In the genomic region with DNA sequence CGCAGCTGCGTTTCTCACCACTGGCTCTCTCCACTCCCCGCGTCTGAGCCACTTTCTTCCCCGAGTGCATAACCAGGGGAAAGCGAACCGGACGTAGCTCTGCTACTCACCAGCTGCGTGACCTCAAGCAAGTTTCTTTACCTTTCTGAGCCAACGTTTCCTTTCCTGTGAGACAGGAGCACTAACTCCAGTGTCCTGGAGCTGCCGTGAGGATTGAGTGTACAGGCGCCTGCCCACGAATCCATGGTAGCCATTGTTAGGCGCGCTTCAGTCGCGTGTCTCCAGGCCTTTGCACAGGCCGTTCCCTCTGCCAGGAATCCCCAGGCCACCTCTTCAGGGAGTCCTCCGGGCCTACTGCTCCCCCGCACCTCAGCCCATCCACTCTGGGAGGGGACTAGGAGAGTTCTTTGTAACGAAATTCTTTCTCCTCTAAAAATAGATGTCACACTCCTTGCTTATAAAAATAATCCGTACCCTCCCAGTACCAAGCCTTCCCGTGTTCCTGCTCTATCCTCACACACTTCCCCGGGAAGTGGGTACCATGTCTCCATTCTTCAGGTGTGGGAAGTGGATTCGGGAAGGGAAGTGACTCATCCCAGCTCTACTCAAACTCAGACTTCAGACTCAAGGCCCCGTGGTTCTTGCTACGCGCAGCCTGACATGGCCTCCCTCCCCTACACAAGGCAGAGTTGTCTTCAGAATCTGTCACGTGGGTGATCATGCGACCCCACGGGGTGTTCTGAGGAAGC, we compare ENCODE assay signal across 9 cellular contexts. TPM values are rescaled to one million over a fixed set of nuclear protein-coding genes. Genes with fewer than 3 reads are reported as not detected.
A peak's percentile ranks its signal among the peaks of the same experiment; 100 is the strongest.
DNase-seq lines count a peak whose midpoint lies in the region; ATAC-seq and TF ChIP-seq lines count a peak whose summit lies in the region.
"Had no signal": no experiment of that assay in that cellular context is flagged by ENCODE, and none has a peak within 500 bp of the region (broad histone marks: within the 10 kb centered on the region; RNA-seq: fewer than 3 reads in every experiment).

No MANE protein-coding gene starts in this region.

- peak overlapping the region; percentile 3 for H3K4me3 ChIP-seq in mononuclear cell (ENCODE audit: low read length)
- peak overlapping the region; percentile 26 for H3K4me3 ChIP-seq in testis

- peaks cover 71 to 92% (median 81%) of the 10 kb centered on the region in 3 donors for H3K4me1 Mint-ChIP-seq in IgD-negative memory B cell

- H3K36me3 ChIP-seq in testis (ENCODE audit: low read depth, missing control alignments), result no peaks in the 10 kb centered on the region

- no peaks in the 10 kb centered on the region for H3K36me3 Mint-ChIP-seq in IgD-negative memory B cell

- intact Hi-C loops in testis (cut with DNase I; ENCODE audit: low total_unique reads), result loop anchor here (10.0 kb wide), 1 partner anchor 255 kb away; no protein-coding TSS in a partner anchor

- H3K9me3 ChIP-seq in mononuclear cell (ENCODE audit: low read depth, low read length) (no peaks in the 10 kb centered on the region), testis (no peaks in the 10 kb centered on the region)

- H3K27ac ChIP-seq in testis, result no peak overlapping the region

- no peaks in the 10 kb centered on the region for H3K27me3 ChIP-seq in mononuclear cell (ENCODE audit: insufficient read depth, low read length)
- H3K27me3 ChIP-seq in testis, result no peaks in the 10 kb centered on the region

- DNase-seq in DMS53 treated with DMSO at 0.1 percent for 48 hours (lab: John Stamatoyannopoulos, UW; ENCODE audit: unreplicated experiment) (peak; percentile 43), testis (no peak), mucosa of gallbladder (ENCODE audit: low spot score) (no peak), cortex of kidney (lab: John Stamatoyannopoulos, UW) (no peak)
- DNase-seq in activated naive CD4-positive, alpha-beta T cell treated with Interleukin-2 at 50 U/mL for 16 hours, result peak; percentile 69

- H3K4me1 ChIP-seq in mononuclear cell (ENCODE audit: insufficient read depth, low read length) (peaks cover 77% of the 10 kb centered on the region), testis (peaks cover 10% of the 10 kb centered on the region)

- H3K27me3 Mint-ChIP-seq in IgD-negative memory B cell, result no peaks in the 10 kb centered on the region

- TF ChIP-seq POLR2A in testis (IDR thresholded peaks at IDR 0.05), result no peak

- H3K9me3 Mint-ChIP-seq in IgD-negative memory B cell, result no peaks in the 10 kb centered on the region

- H3K4me3 Mint-ChIP-seq in IgD-negative memory B cell, result peak overlapping the region; percentile 80 to 97 (median 93)

- 52 to 57% methylated on average over 28 to 31 of the region's 31 CpGs for WGBS in testis, 2 donors

- TF ChIP-seq CTCF in testis (IDR thresholded peaks at IDR 0.05), result no peak

- peak; percentile 50 for ATAC-seq in GM21515 (IDR thresholded peaks at IDR 0.05; ENCODE audit: unreplicated experiment)

- peak overlapping the region; percentile 96 to 100 (median 99) for H3K27ac Mint-ChIP-seq in IgD-negative memory B cell

RNA-seq across cellular contexts. Expression of gene CRB2, which starts 16.2 kb away (rescaled TPM):
- not detected for polyA plus RNA-seq in IgD-negative memory B cell
- not detected for total RNA-seq in mononuclear cell
- total RNA-seq in testis, result under 1 TPM; 0.63 to 0.68 TPM
- polyA plus RNA-seq in testis (ENCODE audit: insufficient read depth, low read depth, low replicate concordance), result 3.4 TPM
- total RNA-seq in mucosa of gallbladder, result 0.06 TPM
- total RNA-seq: fibroblast of villous mesenchyme had no signal

Comparison
In these comparisons a context has a peak if more than half of its experiments do, and no peak if none do; other contexts are left out.
1. DNase-seq: peak in DMS53 treated with DMSO at 0.1 percent for 48 hours (single experiment) and activated naive CD4-positive, alpha-beta T cell treated with Interleukin-2 at 50 U/mL for 16 hours (single experiment); none in testis (single experiment), mucosa of gallbladder (single experiment) and cortex of kidney (single experiment).